Comparison of ENCODE assay signal across 24 cellular contexts in genomic region chr12:132204064-132204821, GRCh38. TPM values are rescaled to one million over a fixed set of nuclear protein-coding genes. Genes with fewer than 3 reads are reported as not detected.
DNase-seq lines count a peak whose midpoint lies in the region; TF ChIP-seq lines count a peak whose summit lies in the region.
"Had no signal": no experiment of that assay in that cellular context is flagged by ENCODE, and none has a peak within 500 bp of the region (broad histone marks: within the 10 kb centered on the region; RNA-seq: fewer than 3 reads in every experiment).

No MANE protein-coding gene starts in this region.

- H2BK15ac ChIP-seq in neuronal stem cell (ENCODE audit: low read length) = no peak overlapping the region

- TF ChIP-seq CTCF in AG10803 (conservative IDR thresholded peaks at IDR 0.05; ENCODE audit: low read length) (no peak), brain (conservative IDR thresholded peaks at IDR 0.05) (no peak)

- peaks cover 3% of the 10 kb centered on the region for H3K27me3 Mint-ChIP-seq in brain

- H3K4me1 ChIP-seq in neuronal stem cell (ENCODE audit: control insufficient read depth in 2 of 2, insufficient read depth in 1 of 2, low read depth in 1 of 2, low read length in 2 of 2) = peaks cover 5 to 6% of the 10 kb centered on the region in 2 donors

- no peak overlapping the region for H2BK12ac ChIP-seq in neuronal stem cell (ENCODE audit: low read length)

- peaks cover 7% of the 10 kb centered on the region for H3K27me3 ChIP-seq in H7 (ENCODE audit: control insufficient read depth, insufficient read depth, low read length)
- peaks cover 0 to 90% (median 7%) of the 10 kb centered on the region in 3 experiments for H3K27me3 ChIP-seq in neuronal stem cell (ENCODE audit: control insufficient read depth in 3 of 3, insufficient read depth in 3 of 3, low read depth in 1 of 3, low read length in 3 of 3)
- H3K27me3 ChIP-seq: ascending aorta, testis had no signal

- H3K4me2 ChIP-seq in neuronal stem cell (ENCODE audit: insufficient read depth, low read length, poor library complexity, severe bottlenecking) = no peak overlapping the region

- H3K9me3 ChIP-seq in neuronal stem cell (replicated peaks in 1 of 2; ENCODE audit: control insufficient read depth in 2 of 2, insufficient read depth in 1 of 2, low read depth in 1 of 2, low read length in 2 of 2) = peaks cover 0 to 3% of the 10 kb centered on the region in 2 donors
- H3K9me3 ChIP-seq: ascending aorta, testis had no signal

- DNase-seq in AG10803 (ENCODE audit: low read depth) = peak; percentile 13
- DNase-seq in H7 = peak; percentile 62
- DNase-seq in neuronal stem cell (ENCODE audit: low spot score) = no peak
- DNase-seq in stimulated activated naive CD4-positive, alpha-beta T cell treated with Interleukin-2 at 50 U/mL for 16 hours (lab: John Stamatoyannopoulos, UW) = no peak
- DNase-seq in OCI-M1 (lab: John Stamatoyannopoulos, UW) = no peak
- DNase-seq in NCI-H1694 treated with DMSO at 0.1 percent for 48 hours (lab: John Stamatoyannopoulos, UW) = no peak
- DNase-seq: activated CD4-positive, alpha-beta T cell treated with anti-CD3 and anti-CD28 coated beads, Interleukin-2, amount 50 U/mL, for 48 hours; activated CD8-positive, alpha-beta memory T cell treated with anti-CD3 and anti-CD28 coated beads, Interleukin-2, amount 50 U/mL, for 4 hours; AML-193; CD4-positive, alpha-beta memory T cell; DMS 273 treated with DMSO at 0.1 percent for 48 hours; head of caudate nucleus; Kasumi-1; NCI-H187; NCI-H69; spleen; stimulated activated CD4-positive, alpha-beta T cell treated with anti-CD3 and anti-CD28 coated beads, Interleukin-2, amount 100 ng/mL, for 48 hours; stimulated activated naive B cell treated with anti-CD40 and anti-IgM and Interleukin-4, amounts not matched to agents 10 μg/mL and 1 μg/mL and 100 μg/mL, for 72 hours; testis had no signal

- H3K36me3 Mint-ChIP-seq in brain = peaks cover 4% of the 10 kb centered on the region
- H3K36me3 Mint-ChIP-seq: activated naive CD8-positive, alpha-beta T cell; CD4-positive, alpha-beta memory T cell; stimulated activated naive B cell treated with anti-CD40 and anti-IgM and Interleukin-4, amounts not matched to agents 10 μg/mL and 1 μg/mL and 100 μg/mL, for 72 hours; WTC11 had no signal

- no peak overlapping the region for H3K18ac ChIP-seq in neuronal stem cell (ENCODE audit: low read length)

- H3K9me3 Mint-ChIP-seq in brain = peaks cover 0 to 10% (median 4%) of the 10 kb centered on the region in 5 experiments
- H3K9me3 Mint-ChIP-seq: activated T-helper 17 cell treated with anti-CD3 and anti-CD28 coated beads, Interleukin-2, amount 50 U/mL, for 72 hours; CD4-positive, alpha-beta memory T cell; stimulated activated naive B cell treated with anti-CD40 and anti-IgM and Interleukin-4, amounts not matched to agents 10 μg/mL and 1 μg/mL and 100 μg/mL, for 72 hours; WTC11 had no signal

- no peak overlapping the region for H3K4ac ChIP-seq in neuronal stem cell (ENCODE audit: low read length)

- H3K36me3 ChIP-seq in H7 (replicated peaks; ENCODE audit: control insufficient read depth, insufficient read depth, low read length) (no peaks in the 10 kb centered on the region), neuronal stem cell (replicated peaks in 1 of 2; ENCODE audit: control insufficient read depth in 2 of 2, insufficient read depth in 2 of 2, low read length in 2 of 2) (no peaks in the 10 kb centered on the region)
- H3K36me3 ChIP-seq: ascending aorta, spleen had no signal

- H2AK5ac ChIP-seq in neuronal stem cell (ENCODE audit: low read depth, low read length) = peak overlapping the region; percentile 94

- no peaks in the 10 kb centered on the region for H3K79me1 ChIP-seq in neuronal stem cell (ENCODE audit: low read depth, low read length)

- WGBS in neuronal stem cell (ENCODE audit: extremely low coverage in 2 of 2, insufficient read length in 2 of 2, insufficient replicate concordance in 1 of 2), 2 donors = no CpG with 5 or more reads among the region's 34 CpGs

- H2BK120ac ChIP-seq in neuronal stem cell (ENCODE audit: low read depth, low read length) = no peak overlapping the region

- H4K8ac ChIP-seq in neuronal stem cell (ENCODE audit: low read depth, low read length) = no peak overlapping the region

- H3K27ac Mint-ChIP-seq in brain = peak overlapping the region in 3 of 5 experiments; percentile 59 to 83 (median 60)
- H3K27ac Mint-ChIP-seq: activated naive CD8-positive, alpha-beta T cell; activated T-helper 17 cell treated with anti-CD3 and anti-CD28 coated beads, Interleukin-2, amount 50 U/mL, for 72 hours; CD4-positive, alpha-beta memory T cell; stimulated activated naive B cell treated with anti-CD40 and anti-IgM and Interleukin-4, amounts not matched to agents 10 μg/mL and 1 μg/mL and 100 μg/mL, for 72 hours; WTC11 had no signal

- H4K91ac ChIP-seq in neuronal stem cell (ENCODE audit: low read depth, low read length, poor library complexity) = no peak overlapping the region

- peak overlapping the region; percentile 63 for H3K14ac ChIP-seq in neuronal stem cell (ENCODE audit: low read length)

- peaks cover 15% of the 10 kb centered on the region for H3K4me1 Mint-ChIP-seq in brain
- H3K4me1 Mint-ChIP-seq: activated T-helper 17 cell treated with anti-CD3 and anti-CD28 coated beads, Interleukin-2, amount 50 U/mL, for 72 hours; WTC11 had no signal

- no peak overlapping the region for H2BK5ac ChIP-seq in neuronal stem cell (ENCODE audit: low read length)

- no peak overlapping the region for H3K23ac ChIP-seq in neuronal stem cell (ENCODE audit: low read depth, low read length, poor library complexity)

- H3K4me3 ChIP-seq in AG10803 (ENCODE audit: low read length) = no peak overlapping the region
- H3K4me3 ChIP-seq in H7 (ENCODE audit: insufficient read depth, low read depth, low read length) = no peak overlapping the region
- no peak overlapping the region for H3K4me3 ChIP-seq in neuronal stem cell (ENCODE audit: low read length in 2 of 2)
- H3K4me3 ChIP-seq: testis had no signal

- no peak overlapping the region for H2AFZ ChIP-seq in neuronal stem cell (ENCODE audit: low read length)

- no peak overlapping the region for H3K9ac ChIP-seq in neuronal stem cell (ENCODE audit: low read depth, low read length, poor library complexity)

- H3K27ac ChIP-seq in neuronal stem cell (replicated peaks; ENCODE audit: low read length) = no peak overlapping the region
- H3K27ac ChIP-seq: ascending aorta, spleen, testis had no signal

- H3K4me3 Mint-ChIP-seq in brain = peak overlapping the region in 1 of 5 experiments; percentile 51
- H3K4me3 Mint-ChIP-seq: activated naive CD8-positive, alpha-beta T cell; activated T-helper 17 cell treated with anti-CD3 and anti-CD28 coated beads, Interleukin-2, amount 50 U/mL, for 72 hours had no signal

RNA-seq across cellular contexts. Expression of gene NOC4L, which starts 60.0 kb away (rescaled TPM):
- 26.0 and 29.1 TPM in 2 replicates for total RNA-seq in H7 (2014; rRNA removed; shearing (Covaris generic))
- 30.6 TPM for polyA plus RNA-seq in brain (ENCODE audit: insufficient read depth, low read depth, low replicate concordance)
- polyA plus RNA-seq in neuronal stem cell (2013, experiment 1 of 2) = 24.2 TPM
- 24.1 TPM for polyA plus RNA-seq in neuronal stem cell (2013, experiment 2 of 2)

Comparison
In these comparisons a context has a peak if more than half of its experiments do, and no peak if none do; other contexts are left out.
1. DNase-seq: peak in AG10803 (single experiment) and H7 (single experiment); none in neuronal stem cell (single experiment), stimulated activated naive CD4-positive, alpha-beta T cell treated with Interleukin-2 at 50 U/mL for 16 hours (single experiment), OCI-M1 (single experiment) and NCI-H1694 treated with DMSO at 0.1 percent for 48 hours (single experiment).